In genomic region chr6:144344651-144345050, GRCh38 we compare ENCODE assay signal across 1 cellular context.
TF ChIP-seq lines count a peak whose summit lies in the region.

No MANE protein-coding gene starts in this region.

TF ChIP-seq in GM23338, 12 proteins besides CTCF, POLR2A, EP300 and RAD21 (continued from another document):
- TF ChIP-seq ZNF462 (CRISPR knock-in tag; IDR thresholded peaks at IDR 0.05) (no peak), EZH2phosphoT487 (IDR thresholded peaks at IDR 0.05; ENCODE audit: unreplicated experiment) (no peak)
